25 cellular contexts compared by ENCODE assay signal in genomic region chr3:52694528-52695189, GRCh38. TPM values are rescaled to one million over a fixed set of nuclear protein-coding genes. Genes with fewer than 3 reads are reported as not detected.
DNase-seq lines count a peak whose midpoint lies in the region; ATAC-seq, FAIRE-seq and TF ChIP-seq lines count a peak whose summit lies in the region.
"Had no signal": no experiment of that assay in that cellular context is flagged by ENCODE, and none has a peak within 500 bp of the region (broad histone marks: within the 10 kb centered on the region; RNA-seq: fewer than 3 reads in every experiment).

No MANE protein-coding gene starts in this region.

- H3K14ac ChIP-seq in H1 (ENCODE audit: insufficient read length) = no peak overlapping the region

- H2BK5ac ChIP-seq in H1 (ENCODE audit: low read depth, low read length) = no peak overlapping the region

- H3K27ac Mint-ChIP-seq in stimulated activated naive CD8-positive, alpha-beta T cell treated with anti-CD3 and anti-CD28 coated beads, Interleukin-15, amount 100 ng/mL, for 72 hours = no peak overlapping the region
- H3K27ac Mint-ChIP-seq in stimulated activated naive CD8-positive, alpha-beta T cell treated with anti-CD3 and anti-CD28 coated beads, Interleukin-15, Interleukin-2, amounts not matched to agents 100 ng/mL and 50 ng/mL, for 24 hours = peak overlapping the region; percentile 64
- H3K27ac Mint-ChIP-seq: T-helper 2 cell treated with Interferon-gamma antibody and Interleukin-4, amounts not matched to agents 5 μg/mL and 100 μg/mL, for 36 hours; type B pancreatic cell had no signal

- H3K9me2 ChIP-seq in OCI-LY7 (ENCODE audit: insufficient read depth, low read length) = no peaks in the 10 kb centered on the region

- no peak overlapping the region for H4K5ac ChIP-seq in H1 (ENCODE audit: insufficient read length, low read depth, low read length)

- H4K8ac ChIP-seq in H1 (ENCODE audit: extremely low read depth, insufficient read depth, low read length) = no peak overlapping the region

- no peak overlapping the region for H3K4me3 Mint-ChIP-seq in stimulated activated naive CD8-positive, alpha-beta T cell treated with anti-CD3 and anti-CD28 coated beads, Interleukin-15, amount 100 ng/mL, for 72 hours
- H3K4me3 Mint-ChIP-seq in stimulated activated naive CD8-positive, alpha-beta T cell treated with anti-CD3 and anti-CD28 coated beads, Interleukin-15, Interleukin-2, amounts not matched to agents 100 ng/mL and 50 ng/mL, for 24 hours = no peak overlapping the region
- H3K4me3 Mint-ChIP-seq: naive thymus-derived CD8-positive, alpha-beta T cell; T-helper 2 cell treated with Interferon-gamma antibody and Interleukin-4, amounts not matched to agents 5 μg/mL and 100 μg/mL, for 36 hours; type B pancreatic cell had no signal

- H3K27me3 Mint-ChIP-seq in stimulated activated naive CD8-positive, alpha-beta T cell treated with anti-CD3 and anti-CD28 coated beads, Interleukin-15, amount 100 ng/mL, for 72 hours = no peaks in the 10 kb centered on the region
- no peaks in the 10 kb centered on the region for H3K27me3 Mint-ChIP-seq in stimulated activated naive CD8-positive, alpha-beta T cell treated with anti-CD3 and anti-CD28 coated beads, Interleukin-15, Interleukin-2, amounts not matched to agents 100 ng/mL and 50 ng/mL, for 24 hours
- H3K27me3 Mint-ChIP-seq: brain; naive thymus-derived CD8-positive, alpha-beta T cell; type B pancreatic cell had no signal

- H2AK5ac ChIP-seq in H1 (ENCODE audit: low read depth, low read length) = no peak overlapping the region

- no peak overlapping the region for H3K23ac ChIP-seq in H1 (ENCODE audit: insufficient read length)

- H2BK15ac ChIP-seq in H1 (ENCODE audit: low read length) = no peak overlapping the region

- H3K56ac ChIP-seq in H1 (replicated peaks; ENCODE audit: insufficient read length, low read depth, low read length) = no peak overlapping the region

- DNase-seq in stimulated activated naive CD8-positive, alpha-beta T cell treated with anti-CD3 and anti-CD28 coated beads, Interleukin-15, Interleukin-2, amounts not matched to agents 100 U/mL and 50 U/mL, for 24 hours = no peak
- no peak for DNase-seq in stimulated activated naive CD8-positive, alpha-beta T cell treated with anti-CD3 and anti-CD28 coated beads, Interleukin-15, amount 100 ng/mL, for 72 hours
- DNase-seq in OCI-LY7 (ENCODE audit: low spot score) (no peak), H1 (ENCODE audit: low read depth in 1 of 2, low spot score in 2 of 2) (no peak), NCI-H146 (lab: John Stamatoyannopoulos, UW) (no peak), D721Med (ENCODE audit: insufficient read length, low spot score) (no peak), GM10248 (ENCODE audit: extremely low spot score) (no peak)
- DNase-seq: activated CD4-positive, alpha-beta T cell treated with anti-CD3 and anti-CD28 coated beads for 1 hour; activated naive CD4-positive, alpha-beta T cell; foreskin melanocyte; GOT3; mesenchymal stem cell; MG63; naive thymus-derived CD8-positive, alpha-beta T cell; NCI-H1694 treated with DMSO at 0.1 percent for 48 hours; NCI-H226; posterior cingulate gyrus; stimulated activated naive CD4-positive, alpha-beta T cell treated with Interleukin-2 at 50 U/mL for 16 hours had no signal

- H3K4me1 ChIP-seq in OCI-LY7 (ENCODE audit: insufficient read depth, low read length, poor library complexity, severe bottlenecking) (peaks cover 14% of the 10 kb centered on the region), H1 (replicated peaks in 1 of 4; ENCODE audit: control insufficient read depth in 3 of 4, insufficient read depth in 4 of 4, low read length in 3 of 4) (no peaks in the 10 kb centered on the region)
- H3K4me1 ChIP-seq: SJSA1 had no signal

- H2BK20ac ChIP-seq in H1 (ENCODE audit: low read length) = no peak overlapping the region

- 76% methylated on average over 7 of the region's 7 CpGs; no CpG with 5 or more reads in 1 of the 2 experiments for WGBS in H1 (ENCODE audit: extremely low coverage in 1 of 2, insufficient coverage in 1 of 2, insufficient read length in 1 of 2, insufficient replicate concordance in 2 of 2, low coverage in 1 of 2, low lambda C conversion rate in 2 of 2, missing lambda C conversion rate in 1 of 2), 2 experiments

- H3K27ac ChIP-seq in OCI-LY7 (ENCODE audit: low read depth, low read length, poor library complexity, severe bottlenecking) (no peak overlapping the region), H1 (ENCODE audit: low read depth, low read length) (no peak overlapping the region)
- H3K27ac ChIP-seq: epithelial cell of prostate, SJSA1 had no signal

- H3K27me3 ChIP-seq in H1 (replicated peaks in 1 of 4; ENCODE audit: control insufficient read depth in 3 of 4, extremely low read depth in 1 of 4, insufficient read depth in 3 of 4, low read length in 3 of 4) = no peaks in the 10 kb centered on the region
- H3K27me3 ChIP-seq: MG63, SJSA1 had no signal

- H3K36me3 ChIP-seq in OCI-LY7 (ENCODE audit: insufficient read depth, low read length) (peaks cover 87% of the 10 kb centered on the region), H1 (ENCODE audit: control insufficient read depth in 2 of 4, insufficient read depth in 4 of 4, low read length in 3 of 4) (peaks cover 47 to 85% (median 69%) of the 10 kb centered on the region in 4 experiments)

- no peaks in the 10 kb centered on the region for H3K9me3 Mint-ChIP-seq in stimulated activated naive CD8-positive, alpha-beta T cell treated with anti-CD3 and anti-CD28 coated beads, Interleukin-15, amount 100 ng/mL, for 72 hours
- no peaks in the 10 kb centered on the region for H3K9me3 Mint-ChIP-seq in stimulated activated naive CD8-positive, alpha-beta T cell treated with anti-CD3 and anti-CD28 coated beads, Interleukin-15, Interleukin-2, amounts not matched to agents 100 ng/mL and 50 ng/mL, for 24 hours
- H3K9me3 Mint-ChIP-seq: brain; naive thymus-derived CD8-positive, alpha-beta T cell; T-helper 2 cell treated with Interferon-gamma antibody and Interleukin-4, amounts not matched to agents 5 μg/mL and 100 μg/mL, for 36 hours; type B pancreatic cell had no signal

- CTCF ChIA-PET in OCI-LY7 (lab: Charles Lee; ENCODE audit: unreplicated experiment) = no interaction called here
- CTCF ChIA-PET in H1 (lab: Charles Lee; ENCODE audit: partially characterized antibody) = interaction anchor here (1.0 kb wide), 1 partner anchor 126 kb away, joined by 4 read pairs; no protein-coding TSS in a partner anchor
- CTCF ChIA-PET in GM10248 (lab: Yijun Ruan, JAX) = interaction anchor here (0.9 kb wide), 1 partner anchor 8 kb away, joined by 3 read pairs; no protein-coding TSS in a partner anchor

- H3K4me2 ChIP-seq in OCI-LY7 (ENCODE audit: low read length) (no peak overlapping the region), H1 (ENCODE audit: insufficient read depth in 1 of 2, low read depth in 2 of 2, low read length in 2 of 2) (no peak overlapping the region)

- no peak overlapping the region for H2BK12ac ChIP-seq in H1 (ENCODE audit: low read depth, low read length)

- no peak overlapping the region for H3K4ac ChIP-seq in H1 (replicated peaks; ENCODE audit: insufficient read length, low read depth, low read length)

- no peaks in the 10 kb centered on the region for H3K9me3 ChIP-seq in OCI-LY7 (ENCODE audit: low read length)
- H3K9me3 ChIP-seq in H1 (ENCODE audit: insufficient read depth in 2 of 2, low read depth in 1 of 2, low read length in 1 of 2) = no peaks in the 10 kb centered on the region
- H3K9me3 ChIP-seq: MG63, SJSA1 had no signal

- H3K18ac ChIP-seq in H1 (ENCODE audit: extremely low read depth, low read length) = no peak overlapping the region

- POLR2A ChIA-PET in OCI-LY7 (lab: Charles Lee) = no interaction called here
- POLR2A ChIA-PET in H1 (lab: Charles Lee; ENCODE audit: partially characterized antibody) = interaction anchor here (1.1 to 18.8 kb wide), 6 partner anchors 3 to 58 kb away, joined by 3 to 347 read pairs (median 55); partner anchors contain the start of genes GLT8D1, GNL3, PBRM1 and SPCS1
- POLR2A ChIA-PET in GM10248 (lab: Yijun Ruan, JAX) = interaction anchor here (1.0 kb wide), 1 partner anchor 27 kb away, joined by 3 read pairs; no protein-coding TSS in a partner anchor

- H3K4me3 ChIP-seq in OCI-LY7 (ENCODE audit: low read depth, low read length, poor library complexity, severe bottlenecking) (no peak overlapping the region), H1 (ENCODE audit: extremely low read depth in 1 of 4, insufficient read depth in 2 of 4, low read depth in 3 of 4, low read length in 4 of 4) (no peak overlapping the region)
- H3K4me3 ChIP-seq: MG63, SJSA1 had no signal

- BruUV-seq in OCI-LY7 (replicated peaks; lab: Mats Ljungman, UMichigan) = TSS peak; percentile 62

- no peak overlapping the region for H2BK120ac ChIP-seq in H1 (replicated peaks; ENCODE audit: low read depth, low read length)

- no peak overlapping the region for H3K9ac ChIP-seq in H1 (replicated peaks in 1 of 4; ENCODE audit: extremely low read depth in 1 of 4, low read depth in 3 of 4, low read length in 3 of 4)

- peaks cover 42% of the 10 kb centered on the region for H3K4me1 Mint-ChIP-seq in stimulated activated naive CD8-positive, alpha-beta T cell treated with anti-CD3 and anti-CD28 coated beads, Interleukin-15, amount 100 ng/mL, for 72 hours
- peaks cover 57% of the 10 kb centered on the region for H3K4me1 Mint-ChIP-seq in stimulated activated naive CD8-positive, alpha-beta T cell treated with anti-CD3 and anti-CD28 coated beads, Interleukin-15, Interleukin-2, amounts not matched to agents 100 ng/mL and 50 ng/mL, for 24 hours (ENCODE audit: low read depth)
- H3K4me1 Mint-ChIP-seq: brain had no signal

- TF ChIP-seq CTCF in OCI-LY7 (conservative IDR thresholded peaks at IDR 0.05; ENCODE audit: low read length) (no peak), H1 (IDR thresholded peaks at IDR 0.05; ENCODE audit: control extremely low read depth in 1 of 3, insufficient read depth in 1 of 3, low read depth in 1 of 3, low read length in 3 of 3) (no peak), D721Med (IDR thresholded peaks at IDR 0.05; ENCODE audit: insufficient read depth, missing control alignments) (no peak), GM10248 (IDR thresholded peaks at IDR 0.05; ENCODE audit: control extremely low read depth, extremely low read depth, low read depth, missing control alignments) (no peak)

- no peaks in the 10 kb centered on the region for H3K23me2 ChIP-seq in H1 (ENCODE audit: low read depth, low read length)

- H3K79me1 ChIP-seq in H1 (ENCODE audit: low read depth, low read length) = no peaks in the 10 kb centered on the region

- intact Hi-C loops in OCI-LY7 (cut with micrococcal nuclease; ENCODE audit: unreplicated experiment) = no loop called here

- no peak for FAIRE-seq in H1 (lab: Jason Lieb, UNC)
- no peak for FAIRE-seq in D721Med (lab: Jason Lieb, UNC)
- FAIRE-seq: keratinocyte had no signal

- H4K20me1 ChIP-seq in OCI-LY7 (ENCODE audit: insufficient read depth, low read length) (peaks cover 30% of the 10 kb centered on the region), H1 (replicated peaks in 1 of 2; ENCODE audit: control insufficient read depth in 1 of 2, insufficient read depth in 2 of 2, low read length in 2 of 2) (peaks cover 7 to 13% of the 10 kb centered on the region in 2 experiments)

- TF ChIP-seq RAD21 in H1 (IDR thresholded peaks at IDR 0.05 in 1 of 2, conservative IDR thresholded peaks at IDR 0.05 in 1 of 2; ENCODE audit: low read depth in 2 of 2, low read length in 2 of 2) = no peak

- H3K36me3 Mint-ChIP-seq in stimulated activated naive CD8-positive, alpha-beta T cell treated with anti-CD3 and anti-CD28 coated beads, Interleukin-15, Interleukin-2, amounts not matched to agents 100 ng/mL and 50 ng/mL, for 24 hours (ENCODE audit: low read depth) = peaks cover 78% of the 10 kb centered on the region

- no peak for TF ChIP-seq POLR2A in H1 (IDR thresholded peaks at IDR 0.05; ENCODE audit: control extremely low read depth in 1 of 2, low read depth in 2 of 2, low read length in 2 of 2)

- no peak overlapping the region for H2AFZ ChIP-seq in OCI-LY7 (ENCODE audit: low read length)
- no peak overlapping the region for H2AFZ ChIP-seq in H1 (ENCODE audit: low read length)

- ATAC-seq in stimulated activated naive CD8-positive, alpha-beta T cell treated with anti-CD3 and anti-CD28 coated beads, Interleukin-15, Interleukin-2, amounts not matched to agents 100 U/mL and 50 U/mL, for 24 hours = peak; percentile 12
- ATAC-seq in stimulated activated naive CD8-positive, alpha-beta T cell treated with anti-CD3 and anti-CD28 coated beads, Interleukin-15, amount 100 ng/mL, for 72 hours = no peak
- ATAC-seq: naive thymus-derived CD8-positive, alpha-beta T cell had no signal

- no peak for TF ChIP-seq EP300 in H1 (IDR thresholded peaks at IDR 0.05; ENCODE audit: borderline replicate concordance in 1 of 2, low read depth in 2 of 2, low read length in 2 of 2)

- H3K79me2 ChIP-seq in OCI-LY7 (ENCODE audit: insufficient read depth, low read depth, low read length) = peaks cover 23% of the 10 kb centered on the region; the same call in 1 of the 2 replicates
- no peaks in the 10 kb centered on the region; a peak in 1 of 4 replicates for H3K79me2 ChIP-seq in H1 (ENCODE audit: control insufficient read depth in 1 of 2, insufficient read depth in 2 of 2, low read length in 2 of 2)

- H4K91ac ChIP-seq in H1 (replicated peaks; ENCODE audit: insufficient read length, low read length) = no peak overlapping the region

RNA-seq across cellular contexts. Expression of gene GNL3, which starts 8.8 kb away (rescaled TPM):
- 220 and 232 TPM in 2 replicates for total RNA-seq in OCI-LY7 (2014; rRNA removed; shearing (Covaris generic))
- total RNA-seq in OCI-LY7 (2022) = 147 and 182 TPM in 2 replicates
- 174 and 184 TPM in 2 replicates for total RNA-seq in H1 (2021; fragmentation: NEBNext Ultra II Directional; extraction: Animal tissue kit (Norgen Biotek cat#: 25700))
- polyA plus RNA-seq in H1 (2011; rRNA removed) = 35.7 and 45.5 TPM in 2 replicates
- 86.4 TPM for polyA plus RNA-seq in H1 (2011; cell fraction: cytosol; rRNA removed)
- polyA plus RNA-seq in H1 (2011; cell fraction: nucleus; rRNA removed) = 72.8 TPM
- polyA plus RNA-seq in H1 (2012, experiment 1 of 2) = 111 to 199 TPM (median 124 TPM) in 4 replicates
- 15.1 TPM for polyA plus RNA-seq in H1 (2012, experiment 2 of 2)
- polyA plus RNA-seq in H1 (2013, experiment 1 of 2) = 298 TPM
- 281 TPM for polyA plus RNA-seq in H1 (2013, experiment 2 of 2)
- polyA minus RNA-seq in H1 (2011; rRNA and poly(A)+ RNA removed) = 72.7 and 83.0 TPM in 2 replicates
- 61.6 TPM for polyA minus RNA-seq in H1 (2011; cell fraction: cytosol; rRNA and poly(A)+ RNA removed)
- 148 TPM for polyA minus RNA-seq in H1 (2011; cell fraction: nucleus; rRNA and poly(A)+ RNA removed)

RNA-seq across cellular contexts. Expression of gene PBRM1, which starts 8.9 kb away (rescaled TPM):
- 67.2 and 75.7 TPM in 2 replicates for total RNA-seq in OCI-LY7 (2014; rRNA removed; shearing (Covaris generic))
- total RNA-seq in OCI-LY7 (2022) = 90.8 and 91.1 TPM in 2 replicates
- total RNA-seq in H1 (2021; fragmentation: NEBNext Ultra II Directional; extraction: Animal tissue kit (Norgen Biotek cat#: 25700)) = 65.8 and 65.9 TPM in 2 replicates
- polyA plus RNA-seq in H1 (2011; rRNA removed) = 17.0 and 19.3 TPM in 2 replicates
- polyA plus RNA-seq in H1 (2011; cell fraction: cytosol; rRNA removed) = 19.6 TPM
- 23.7 TPM for polyA plus RNA-seq in H1 (2011; cell fraction: nucleus; rRNA removed)
- 19.4 to 31.4 TPM (median 26.0 TPM) in 4 replicates for polyA plus RNA-seq in H1 (2012, experiment 1 of 2)
- 1.2 TPM for polyA plus RNA-seq in H1 (2012, experiment 2 of 2)
- 28.5 TPM for polyA plus RNA-seq in H1 (2013, experiment 1 of 2)
- 29.0 TPM for polyA plus RNA-seq in H1 (2013, experiment 2 of 2)
- 68.4 and 96.0 TPM in 2 replicates for polyA minus RNA-seq in H1 (2011; rRNA and poly(A)+ RNA removed)
- polyA minus RNA-seq in H1 (2011; cell fraction: cytosol; rRNA and poly(A)+ RNA removed) = 30.8 TPM
- 86.5 TPM for polyA minus RNA-seq in H1 (2011; cell fraction: nucleus; rRNA and poly(A)+ RNA removed)

RNA-seq across cellular contexts. Expression of gene GLT8D1, which starts 10.9 kb away (rescaled TPM):
- total RNA-seq in OCI-LY7 (2014; rRNA removed; shearing (Covaris generic)) = 35.6 and 39.6 TPM in 2 replicates
- total RNA-seq in OCI-LY7 (2022) = 34.0 and 37.7 TPM in 2 replicates
- total RNA-seq in H1 (2021; fragmentation: NEBNext Ultra II Directional; extraction: Animal tissue kit (Norgen Biotek cat#: 25700)) = 33.6 and 33.8 TPM in 2 replicates
- 23.2 and 29.0 TPM in 2 replicates for polyA plus RNA-seq in H1 (2011; rRNA removed)
- 36.7 TPM for polyA plus RNA-seq in H1 (2011; cell fraction: cytosol; rRNA removed)
- polyA plus RNA-seq in H1 (2011; cell fraction: nucleus; rRNA removed) = 24.5 TPM
- polyA plus RNA-seq in H1 (2012, experiment 1 of 2) = 35.9 to 43.3 TPM (median 40.6 TPM) in 4 replicates
- polyA plus RNA-seq in H1 (2012, experiment 2 of 2) = 9.9 TPM
- 37.3 TPM for polyA plus RNA-seq in H1 (2013, experiment 1 of 2)
- 39.4 TPM for polyA plus RNA-seq in H1 (2013, experiment 2 of 2)
- 24.8 and 35.3 TPM in 2 replicates for polyA minus RNA-seq in H1 (2011; rRNA and poly(A)+ RNA removed)
- polyA minus RNA-seq in H1 (2011; cell fraction: cytosol; rRNA and poly(A)+ RNA removed) = 19.2 TPM
- polyA minus RNA-seq in H1 (2011; cell fraction: nucleus; rRNA and poly(A)+ RNA removed) = 20.0 TPM

RNA-seq across cellular contexts. Expression of gene SPCS1, which starts 11.2 kb away (rescaled TPM):
- 46.6 and 58.1 TPM in 2 replicates for total RNA-seq in OCI-LY7 (2014; rRNA removed; shearing (Covaris generic))
- 73.8 and 81.6 TPM in 2 replicates for total RNA-seq in OCI-LY7 (2022)
- total RNA-seq in H1 (2021; fragmentation: NEBNext Ultra II Directional; extraction: Animal tissue kit (Norgen Biotek cat#: 25700)) = 102 and 104 TPM in 2 replicates
- polyA plus RNA-seq in H1 (2011; rRNA removed) = 185 and 191 TPM in 2 replicates
- 116 TPM for polyA plus RNA-seq in H1 (2011; cell fraction: cytosol; rRNA removed)
- polyA plus RNA-seq in H1 (2011; cell fraction: nucleus; rRNA removed) = 41.6 TPM
- polyA plus RNA-seq in H1 (2012, experiment 1 of 2) = 101 to 107 TPM (median 105 TPM) in 4 replicates
- polyA plus RNA-seq in H1 (2012, experiment 2 of 2) = 190 TPM
- 160 TPM for polyA plus RNA-seq in H1 (2013, experiment 1 of 2)
- 193 TPM for polyA plus RNA-seq in H1 (2013, experiment 2 of 2)
- polyA minus RNA-seq in H1 (2011; rRNA and poly(A)+ RNA removed) = 44.5 and 44.8 TPM in 2 replicates
- polyA minus RNA-seq in H1 (2011; cell fraction: cytosol; rRNA and poly(A)+ RNA removed) = 84.5 TPM
- 26.5 TPM for polyA minus RNA-seq in H1 (2011; cell fraction: nucleus; rRNA and poly(A)+ RNA removed)
